Comparison of ENCODE assay signal across 21 cellular contexts in genomic region chr2:53854678-53855077, GRCh38. TPM values are rescaled to one million over a fixed set of nuclear protein-coding genes. Genes with fewer than 3 reads are reported as not detected.
DNase-seq lines count a peak whose midpoint lies in the region; ATAC-seq and TF ChIP-seq lines count a peak whose summit lies in the region.
"Had no signal": no experiment of that assay in that cellular context is flagged by ENCODE, and none has a peak within 500 bp of the region (broad histone marks: within the 10 kb centered on the region; RNA-seq: fewer than 3 reads in every experiment).

No MANE protein-coding gene starts in this region.

- ATAC-seq in Right ventricle myocardium superior (ENCODE audit: poor library complexity) (no peak), HG02852 (IDR thresholded peaks at IDR 0.05; ENCODE audit: unreplicated experiment) (peak; percentile 66)
- ATAC-seq: left lung had no signal

- H3K4me3 ChIP-seq in cardiac muscle cell (no peak overlapping the region), sigmoid colon (no peak overlapping the region)
- H3K4me3 ChIP-seq in CD8-positive, alpha-beta memory T cell (ENCODE audit: low read length): no peak overlapping the region
- H3K4me3 ChIP-seq: left lung had no signal

- WGBS in sigmoid colon, 2 donors: 90 to 91% methylated on average over 2 of the region's 2 CpGs

- H3K9me3 ChIP-seq in cardiac muscle cell (ENCODE audit: low read depth) (no peaks in the 10 kb centered on the region), sigmoid colon (no peaks in the 10 kb centered on the region)
- H3K9me3 ChIP-seq in CD8-positive, alpha-beta memory T cell (ENCODE audit: low read length): no peaks in the 10 kb centered on the region
- H3K9me3 ChIP-seq: left lung, neutrophil had no signal

- no peak overlapping the region for H3K4me3 Mint-ChIP-seq in stimulated activated naive CD8-positive, alpha-beta T cell treated with anti-CD3 and anti-CD28 coated beads, Interleukin-15, Interleukin-2, amounts not matched to agents 100 ng/mL and 50 ng/mL, for 24 hours
- no peak overlapping the region for H3K4me3 Mint-ChIP-seq in CD8-positive, alpha-beta memory T cell
- H3K4me3 Mint-ChIP-seq: activated CD4-positive, alpha-beta T cell treated with anti-CD3 and anti-CD28 coated beads, Interleukin-2, amount 10 ng/mL, durations not matched to agents 7 days and 5 days; activated naive CD4-positive, alpha-beta T cell treated with anti-CD3 and anti-CD28 coated beads, Interleukin-2, amount 10 ng/mL, durations not matched to agents 7 days and 5 days had no signal

- H3K4me1 Mint-ChIP-seq in stimulated activated naive CD8-positive, alpha-beta T cell treated with anti-CD3 and anti-CD28 coated beads, Interleukin-15, Interleukin-2, amounts not matched to agents 100 ng/mL and 50 ng/mL, for 24 hours (ENCODE audit: low read depth): peaks cover 3% of the 10 kb centered on the region
- peaks cover 0 to 5% (median 0%) of the 10 kb centered on the region in 3 donors for H3K4me1 Mint-ChIP-seq in CD8-positive, alpha-beta memory T cell
- H3K4me1 Mint-ChIP-seq: activated CD4-positive, alpha-beta T cell treated with anti-CD3 and anti-CD28 coated beads, Interleukin-2, amount 10 ng/mL, durations not matched to agents 7 days and 5 days; activated naive CD4-positive, alpha-beta T cell treated with anti-CD3 and anti-CD28 coated beads, Interleukin-2, amount 10 ng/mL, durations not matched to agents 7 days and 5 days had no signal

- peaks cover 4% of the 10 kb centered on the region for H3K36me3 ChIP-seq in cardiac muscle cell
- H3K36me3 ChIP-seq in sigmoid colon: peaks cover 0 to 19% (median 7%) of the 10 kb centered on the region in 4 donors
- H3K36me3 ChIP-seq in CD8-positive, alpha-beta memory T cell (ENCODE audit: insufficient read depth, low read length): no peaks in the 10 kb centered on the region

- no peaks in the 10 kb centered on the region for H3K27me3 Mint-ChIP-seq in stimulated activated naive CD8-positive, alpha-beta T cell treated with anti-CD3 and anti-CD28 coated beads, Interleukin-15, Interleukin-2, amounts not matched to agents 100 ng/mL and 50 ng/mL, for 24 hours
- no peaks in the 10 kb centered on the region for H3K27me3 Mint-ChIP-seq in CD8-positive, alpha-beta memory T cell
- H3K27me3 Mint-ChIP-seq: activated CD4-positive, alpha-beta T cell treated with anti-CD3 and anti-CD28 coated beads, Interleukin-2, amount 10 ng/mL, durations not matched to agents 7 days and 5 days; activated naive CD4-positive, alpha-beta T cell treated with anti-CD3 and anti-CD28 coated beads, Interleukin-2, amount 10 ng/mL, durations not matched to agents 7 days and 5 days had no signal

- peak overlapping the region; percentile 76 for H3K27ac Mint-ChIP-seq in stimulated activated naive CD8-positive, alpha-beta T cell treated with anti-CD3 and anti-CD28 coated beads, Interleukin-15, Interleukin-2, amounts not matched to agents 100 ng/mL and 50 ng/mL, for 24 hours
- H3K27ac Mint-ChIP-seq in CD8-positive, alpha-beta memory T cell: peak overlapping the region in 3 of 8 donors; percentile 14 to 58 (median 20)
- H3K27ac Mint-ChIP-seq: activated CD4-positive, alpha-beta T cell treated with anti-CD3 and anti-CD28 coated beads, Interleukin-2, amount 10 ng/mL, durations not matched to agents 7 days and 5 days; activated naive CD4-positive, alpha-beta T cell treated with anti-CD3 and anti-CD28 coated beads, Interleukin-2, amount 10 ng/mL, durations not matched to agents 7 days and 5 days had no signal

- CTCF ChIA-PET in CD8-positive, alpha-beta memory T cell (lab: Charles Lee): no interaction called here

- DNase-seq in cardiac muscle cell (ENCODE audit: low read depth in 1 of 2, low spot score in 1 of 2): no peak
- no peak for DNase-seq in Right ventricle myocardium superior
- DNase-seq in amniotic epithelial cell (ENCODE audit: low read depth): peak; percentile 37
- no peak for DNase-seq in sigmoid colon
- DNase-seq in CD8-positive, alpha-beta memory T cell: no peak
- DNase-seq in stimulated activated CD8-positive, alpha-beta memory T cell treated with anti-CD3 and anti-CD28 coated beads, Interleukin-4, amount 100 ng/mL, for 48 hours: no peak
- DNase-seq: ACHN; activated CD4-positive, alpha-beta T cell treated with anti-CD3 and anti-CD28 coated beads, Interleukin-2, amount 10 ng/mL, durations not matched to agents 7 days and 5 days; activated CD8-positive, alpha-beta memory T cell treated with anti-CD3 and anti-CD28 coated beads, Interleukin-2, amount 50 U/mL, for 4 hours; activated naive CD4-positive, alpha-beta T cell treated with anti-CD3 and anti-CD28 coated beads, Interleukin-2, amount 10 ng/mL, durations not matched to agents 7 days and 5 days; DMS53; head of caudate nucleus; Karpas-422; left lung; NCI-H1105; NCI-H510A treated with DMSO at 0.1 percent for 48 hours had no signal

- H3K27me3 ChIP-seq in cardiac muscle cell: no peaks in the 10 kb centered on the region
- no peaks in the 10 kb centered on the region for H3K27me3 ChIP-seq in sigmoid colon
- no peaks in the 10 kb centered on the region for H3K27me3 ChIP-seq in CD8-positive, alpha-beta memory T cell (ENCODE audit: insufficient read depth, low read length, poor library complexity, severe bottlenecking)
- H3K27me3 ChIP-seq: left lung, neutrophil had no signal

- H3K4me1 ChIP-seq in cardiac muscle cell (ENCODE audit: low read depth) (no peaks in the 10 kb centered on the region), sigmoid colon (peaks cover 0 to 6% (median 5%) of the 10 kb centered on the region in 4 donors)
- no peaks in the 10 kb centered on the region for H3K4me1 ChIP-seq in CD8-positive, alpha-beta memory T cell (ENCODE audit: insufficient read depth, low read length)
- H3K4me1 ChIP-seq: left lung had no signal

- TF ChIP-seq POLR2A in sigmoid colon (IDR thresholded peaks at IDR 0.05): no peak

- POLR2A ChIA-PET in CD8-positive, alpha-beta memory T cell (lab: Charles Lee): no interaction called here

- intact Hi-C loops in Right ventricle myocardium superior (cut with DNase I): no loop called here
- intact Hi-C loops in sigmoid colon (cut with DNase I): no loop called here

- peaks cover 38% of the 10 kb centered on the region for H3K36me3 Mint-ChIP-seq in stimulated activated naive CD8-positive, alpha-beta T cell treated with anti-CD3 and anti-CD28 coated beads, Interleukin-15, Interleukin-2, amounts not matched to agents 100 ng/mL and 50 ng/mL, for 24 hours (ENCODE audit: low read depth)
- H3K36me3 Mint-ChIP-seq in CD8-positive, alpha-beta memory T cell: peaks cover 8 to 38% (median 11%) of the 10 kb centered on the region in 3 donors

- peak overlapping the region; percentile 50 for H3K27ac ChIP-seq in cardiac muscle cell
- H3K27ac ChIP-seq in sigmoid colon: no peak overlapping the region
- no peak overlapping the region for H3K27ac ChIP-seq in CD8-positive, alpha-beta memory T cell (ENCODE audit: low read depth, low read length)
- H3K27ac ChIP-seq: C4-2B, left lung, neutrophil, RWPE1 had no signal

- no peaks in the 10 kb centered on the region for H3K9me3 Mint-ChIP-seq in stimulated activated naive CD8-positive, alpha-beta T cell treated with anti-CD3 and anti-CD28 coated beads, Interleukin-15, Interleukin-2, amounts not matched to agents 100 ng/mL and 50 ng/mL, for 24 hours
- no peaks in the 10 kb centered on the region for H3K9me3 Mint-ChIP-seq in CD8-positive, alpha-beta memory T cell
- H3K9me3 Mint-ChIP-seq: activated CD4-positive, alpha-beta T cell treated with anti-CD3 and anti-CD28 coated beads, Interleukin-2, amount 10 ng/mL, durations not matched to agents 7 days and 5 days; activated naive CD4-positive, alpha-beta T cell treated with anti-CD3 and anti-CD28 coated beads, Interleukin-2, amount 10 ng/mL, durations not matched to agents 7 days and 5 days had no signal

- TF ChIP-seq EP300 in sigmoid colon (IDR thresholded peaks at IDR 0.05): no peak

- TF ChIP-seq CTCF in cardiac muscle cell (IDR thresholded peaks at IDR 0.05; ENCODE audit: low read depth, low read length) (no peak), sigmoid colon (IDR thresholded peaks at IDR 0.05) (no peak)

RNA-seq across cellular contexts. Expression of gene GPR75, which starts 5.1 kb away (rescaled TPM):
- total RNA-seq in cardiac muscle cell: 0.99 and 1.2 TPM in 2 replicates
- 0.15 TPM in 1 of 2 replicates, not detected in the other for polyA plus RNA-seq in cardiac muscle cell
- total RNA-seq in Right ventricle myocardium superior: 0.86 TPM
- total RNA-seq in sigmoid colon: 1 to 10 TPM; 1.4 to 6.4 (median 2.9) TPM
- 1 to 10 TPM in 1 of 3 donors, not detected in 2; 1.3 TPM for polyA plus RNA-seq in sigmoid colon
- 1 to 10 TPM; 2.0 to 2.1 TPM for total RNA-seq in CD8-positive, alpha-beta memory T cell
- polyA plus RNA-seq in CD8-positive, alpha-beta memory T cell: not detected
